Comparison of ENCODE assay signal across 28 cellular contexts in genomic region chr11:61528114-61528513, GRCh38. TPM values are rescaled to one million over a fixed set of nuclear protein-coding genes. Genes with fewer than 3 reads are reported as not detected.
"Had no signal": no experiment of that assay in that cellular context is flagged by ENCODE, and none has a peak within 500 bp of the region (broad histone marks: within the 10 kb centered on the region; RNA-seq: fewer than 3 reads in every experiment).

No MANE protein-coding gene starts in this region.

- H3K9ac ChIP-seq: neural progenitor cell had no signal

- H3K4me3 Mint-ChIP-seq: effector memory CD8-positive, alpha-beta T cell; memory B cell; naive B cell; natural killer cell treated with Interleukin-12 subunit alpha and Interleukin-12 subunit beta and Interleukin-15 and Interleukin-18, amount 100 ng/mL, for 72 hours; stimulated activated effector memory CD8-positive, alpha-beta T cell treated with anti-CD3 and anti-CD28 coated beads, Interleukin-12 subunit alpha, Interleukin-12 subunit beta, amount 100 ng/mL, for 72 hours; type B pancreatic cell had no signal

- H3K36me3 Mint-ChIP-seq: memory B cell; naive B cell; natural killer cell treated with Interleukin-12 subunit alpha and Interleukin-12 subunit beta and Interleukin-15 and Interleukin-18, amount 100 ng/mL, for 72 hours; neural progenitor cell; stimulated activated effector memory CD8-positive, alpha-beta T cell treated with anti-CD3 and anti-CD28 coated beads, Interleukin-12 subunit alpha, Interleukin-12 subunit beta, amount 100 ng/mL, for 72 hours; type B pancreatic cell had no signal

- ATAC-seq: effector memory CD8-positive, alpha-beta T cell; left ventricle myocardium superior; mucosa of descending colon; natural killer cell treated with Interleukin-12 subunit alpha and Interleukin-12 subunit beta and Interleukin-15 and Interleukin-18, amount 100 ng/mL, for 72 hours; stimulated activated effector memory CD8-positive, alpha-beta T cell treated with anti-CD3 and anti-CD28 coated beads, Interleukin-12 subunit alpha, Interleukin-12 subunit beta, amount 100 ng/mL, for 72 hours had no signal

- H3K27ac Mint-ChIP-seq: effector memory CD8-positive, alpha-beta T cell; memory B cell; natural killer cell treated with Interleukin-12 subunit alpha and Interleukin-12 subunit beta and Interleukin-15 and Interleukin-18, amount 100 ng/mL, for 72 hours; neural progenitor cell; stimulated activated effector memory CD8-positive, alpha-beta T cell treated with anti-CD3 and anti-CD28 coated beads, Interleukin-12 subunit alpha, Interleukin-12 subunit beta, amount 100 ng/mL, for 72 hours had no signal

- H3K4me3 ChIP-seq: esophagus squamous epithelium, lung, mucosa of descending colon, neural progenitor cell, prostate gland, right atrium auricular region, sigmoid colon, stomach, thyroid gland had no signal

- H3K27me3 ChIP-seq: neural progenitor cell, right atrium auricular region, thyroid gland had no signal

- H2AFZ ChIP-seq: neural progenitor cell had no signal

- FAIRE-seq: endometrium, keratinocyte had no signal

- DNase-seq: cortex of kidney; effector memory CD8-positive, alpha-beta T cell; erythroblast; esophagus squamous epithelium; foreskin melanocyte; left ventricle myocardium superior; mucosa of descending colon; naive B cell; nucleus accumbens; sigmoid colon; stimulated activated CD4-positive, alpha-beta T cell treated with anti-CD3 and anti-CD28 coated beads, Interleukin-2, amount 100 ng/mL, for 24 hours; stimulated activated CD4-positive, alpha-beta T cell treated with anti-CD3 and anti-CD28 coated beads, Interleukin-4, amount 100 ng/mL, for 24 hours; stimulated activated naive CD4-positive, alpha-beta T cell treated with Interleukin-2 at 50 U/mL for 16 hours; stomach; thyroid gland had no signal

- H3K9me3 Mint-ChIP-seq: effector memory CD8-positive, alpha-beta T cell; memory B cell; naive B cell; natural killer cell treated with Interleukin-12 subunit alpha and Interleukin-12 subunit beta and Interleukin-15 and Interleukin-18, amount 100 ng/mL, for 72 hours; neural progenitor cell; stimulated activated effector memory CD8-positive, alpha-beta T cell treated with anti-CD3 and anti-CD28 coated beads, Interleukin-12 subunit alpha, Interleukin-12 subunit beta, amount 100 ng/mL, for 72 hours; type B pancreatic cell had no signal

- H3K27me3 Mint-ChIP-seq: type B pancreatic cell had no signal

- H3K4me1 Mint-ChIP-seq: memory B cell; naive B cell; stimulated activated effector memory CD8-positive, alpha-beta T cell treated with anti-CD3 and anti-CD28 coated beads, Interleukin-12 subunit alpha, Interleukin-12 subunit beta, amount 100 ng/mL, for 72 hours had no signal

- H3K27ac ChIP-seq: esophagus squamous epithelium, neural progenitor cell, prostate gland, right atrium auricular region, sigmoid colon, stomach had no signal

- H3K9me3 ChIP-seq: esophagus squamous epithelium, mucosa of descending colon, prostate gland, right atrium auricular region, sigmoid colon, stomach, thyroid gland had no signal

- H3K4me1 ChIP-seq: esophagus squamous epithelium, neural progenitor cell, sigmoid colon had no signal

- H3K36me3 ChIP-seq: esophagus squamous epithelium, neural progenitor cell, right atrium auricular region, sigmoid colon, stomach, thyroid gland had no signal

- H3K4me2 ChIP-seq: neural progenitor cell had no signal

RNA-seq across cellular contexts. Expression of gene LRRC10B, which starts 19.6 kb away (rescaled TPM):
- total RNA-seq: natural killer cell treated with Interleukin-12 subunit alpha and Interleukin-12 subunit beta and Interleukin-15 and Interleukin-18, amount 100 ng/mL, for 72 hours; osteocyte; skeletal muscle tissue; urinary bladder had no signal
- polyA plus RNA-seq: keratinocyte had no signal

RNA-seq across cellular contexts. Expression of gene SYT7, which starts 52.8 kb away (rescaled TPM):
- total RNA-seq: natural killer cell treated with Interleukin-12 subunit alpha and Interleukin-12 subunit beta and Interleukin-15 and Interleukin-18, amount 100 ng/mL, for 72 hours had no signal
